Comparison of ENCODE assay signal across 34 cellular contexts in genomic region chr7:134708692-134709091, GRCh38.
"Had no signal": no experiment of that assay in that cellular context is flagged by ENCODE, and none has a peak within 500 bp of the region (broad histone marks: within the 10 kb centered on the region; RNA-seq: fewer than 3 reads in every experiment).

No MANE protein-coding gene starts in this region.

- H3K27ac ChIP-seq: cardiac muscle cell, dorsolateral prefrontal cortex, right lobe of liver, uterus, VCaP had no signal

- H3K4me3 ChIP-seq: adrenal gland, cardiac muscle cell, coronary artery, dorsolateral prefrontal cortex, right lobe of liver, transverse colon, uterus had no signal

- H3K36me3 ChIP-seq: adrenal gland, cardiac muscle cell, right lobe of liver, transverse colon, uterus had no signal

- H3K27ac Mint-ChIP-seq: activated naive CD4-positive, alpha-beta T cell treated with anti-CD3 and anti-CD28 coated beads for 36 hours; activated naive CD8-positive, alpha-beta T cell treated with anti-CD3 and anti-CD28 coated beads for 36 hours; activated T-cell treated with anti-CD3 and anti-CD28 coated beads, Interleukin-2, amount 50 U/mL, for 72 hours; brain; immature natural killer cell; memory B cell; stimulated activated effector memory CD8-positive, alpha-beta T cell treated with anti-CD3 and anti-CD28 coated beads, Interleukin-12 subunit alpha, Interleukin-12 subunit beta, amount 100 ng/mL, for 72 hours; stimulated activated naive CD8-positive, alpha-beta T cell treated with anti-CD3 and anti-CD28 coated beads, Interleukin-15, Interleukin-2, amounts not matched to agents 100 ng/mL and 50 ng/mL, for 24 hours had no signal

- H3K27me3 ChIP-seq: adrenal gland, cardiac muscle cell, dorsolateral prefrontal cortex, right lobe of liver, transverse colon, uterus had no signal

- H3K4me1 ChIP-seq: adrenal gland, uterus had no signal

- H3K9me3 ChIP-seq: adrenal gland, right lobe of liver, transverse colon, uterus had no signal

- DNase-seq: activated CD4-positive, alpha-beta T cell treated with anti-CD3 and anti-CD28 coated beads for 4 hours; activated CD4-positive, alpha-beta T cell treated with anti-CD3 and anti-CD28 coated beads, Interleukin-2, amount 50 U/mL, for 4 hours; activated effector memory CD4-positive, alpha-beta T cell treated with anti-CD3 and anti-CD28 coated beads, Interleukin-2, amount 50 U/mL, for 16 hours; activated naive CD4-positive, alpha-beta T cell treated with anti-CD3 and anti-CD28 coated beads for 36 hours; activated naive CD8-positive, alpha-beta T cell treated with anti-CD3 and anti-CD28 coated beads for 36 hours; activated T-cell treated with anti-CD3 and anti-CD28 coated beads for 4 hours; activated T-cell treated with anti-CD3 and anti-CD28 coated beads, Interleukin-2, amount 50 U/mL, for 72 hours; adrenal gland; aorta; cerebellar nuclear complex; dorsolateral prefrontal cortex; effector memory CD4-positive, alpha-beta T cell; erythroblast; head of caudate nucleus; hippocampal formation; immature natural killer cell; kidney; left colon; midbrain; naive thymus-derived CD4-positive, alpha-beta T cell; nucleus accumbens; right lobe of liver; small intestine; stimulated activated CD4-positive, alpha-beta T cell treated with anti-CD3 and anti-CD28 coated beads, Interleukin-4, amount 100 ng/mL, for 24 hours; T-helper 9 cell; transverse colon; uterus had no signal

- H3K27me3 Mint-ChIP-seq: activated naive CD8-positive, alpha-beta T cell treated with anti-CD3 and anti-CD28 coated beads for 36 hours; brain; naive thymus-derived CD4-positive, alpha-beta T cell; stimulated activated naive CD8-positive, alpha-beta T cell treated with anti-CD3 and anti-CD28 coated beads, Interleukin-15, Interleukin-2, amounts not matched to agents 100 ng/mL and 50 ng/mL, for 24 hours had no signal

- H3K9me3 Mint-ChIP-seq: activated naive CD4-positive, alpha-beta T cell treated with anti-CD3 and anti-CD28 coated beads for 36 hours; activated naive CD8-positive, alpha-beta T cell treated with anti-CD3 and anti-CD28 coated beads for 36 hours; activated T-cell treated with anti-CD3 and anti-CD28 coated beads, Interleukin-2, amount 50 U/mL, for 72 hours; brain; immature natural killer cell; memory B cell; stimulated activated effector memory CD8-positive, alpha-beta T cell treated with anti-CD3 and anti-CD28 coated beads, Interleukin-12 subunit alpha, Interleukin-12 subunit beta, amount 100 ng/mL, for 72 hours; stimulated activated naive CD8-positive, alpha-beta T cell treated with anti-CD3 and anti-CD28 coated beads, Interleukin-15, Interleukin-2, amounts not matched to agents 100 ng/mL and 50 ng/mL, for 24 hours had no signal

- H3K36me3 Mint-ChIP-seq: activated naive CD8-positive, alpha-beta T cell treated with anti-CD3 and anti-CD28 coated beads for 36 hours; brain; immature natural killer cell; memory B cell; naive thymus-derived CD4-positive, alpha-beta T cell; stimulated activated effector memory CD8-positive, alpha-beta T cell treated with anti-CD3 and anti-CD28 coated beads, Interleukin-12 subunit alpha, Interleukin-12 subunit beta, amount 100 ng/mL, for 72 hours had no signal

- H3K4me3 Mint-ChIP-seq: activated naive CD4-positive, alpha-beta T cell treated with anti-CD3 and anti-CD28 coated beads for 36 hours; activated naive CD8-positive, alpha-beta T cell treated with anti-CD3 and anti-CD28 coated beads for 36 hours; activated T-cell treated with anti-CD3 and anti-CD28 coated beads, Interleukin-2, amount 50 U/mL, for 72 hours; brain; immature natural killer cell; memory B cell; naive thymus-derived CD4-positive, alpha-beta T cell; stimulated activated effector memory CD8-positive, alpha-beta T cell treated with anti-CD3 and anti-CD28 coated beads, Interleukin-12 subunit alpha, Interleukin-12 subunit beta, amount 100 ng/mL, for 72 hours; stimulated activated naive CD8-positive, alpha-beta T cell treated with anti-CD3 and anti-CD28 coated beads, Interleukin-15, Interleukin-2, amounts not matched to agents 100 ng/mL and 50 ng/mL, for 24 hours had no signal

- H3K4me1 Mint-ChIP-seq: memory B cell had no signal

- ATAC-seq: activated T-cell treated with anti-CD3 and anti-CD28 coated beads, Interleukin-2, amount 50 U/mL, for 72 hours; left colon; naive thymus-derived CD4-positive, alpha-beta T cell; stimulated activated effector memory CD8-positive, alpha-beta T cell treated with anti-CD3 and anti-CD28 coated beads, Interleukin-12 subunit alpha, Interleukin-12 subunit beta, amount 100 ng/mL, for 72 hours had no signal
